8 cellular contexts compared by ENCODE assay signal in genomic region chr5:88680253-88681132, GRCh38.
DNase-seq lines count a peak whose midpoint lies in the region; ATAC-seq and TF ChIP-seq lines count a peak whose summit lies in the region.

No MANE protein-coding gene starts in this region.

- TF ChIP-seq CTCF in type B pancreatic cell (conservative IDR thresholded peaks at IDR 0.05) = peak; percentile 100

- H3K4me3 ChIP-seq in HUES48 (ENCODE audit: low read depth, low read length) (peak overlapping the region; percentile 51), SK-N-MC (peak overlapping the region; percentile 93)

- peaks cover 53% of the 10 kb centered on the region for H3K4me1 ChIP-seq in HUES48 (ENCODE audit: control insufficient read depth, insufficient read depth, low read length)

- peak overlapping the region; percentile 41 for H3K4me3 Mint-ChIP-seq in type B pancreatic cell

- ATAC-seq in GM21447 (IDR thresholded peaks at IDR 0.05; ENCODE audit: unreplicated experiment) (peak; percentile 60), Right ventricle myocardium superior (ENCODE audit: poor library complexity) (peak; percentile 92)

- H3K27ac ChIP-seq in HUES48 (ENCODE audit: low read depth, low read length) (no peak overlapping the region), SK-N-MC (no peak overlapping the region)

- intact Hi-C loops in Right ventricle myocardium superior (cut with DNase I) = no loop called here

- DNase-seq in DMS53 treated with DMSO at 0.1 percent for 48 hours (lab: John Stamatoyannopoulos, UW; ENCODE audit: unreplicated experiment) = peak; percentile 73
- DNase-seq in SK-N-MC (ENCODE audit: low read depth, low spot score) = no peak
- DNase-seq in activated naive CD4-positive, alpha-beta T cell treated with Interleukin-2 at 50 U/mL for 16 hours = peak; percentile 79
- peak; percentile 81 for DNase-seq in Right ventricle myocardium superior
- DNase-seq in pons (ENCODE audit: low spot score) = peak; percentile 71
- DNase-seq in type B pancreatic cell (ENCODE audit: extremely low spot score, unreplicated experiment) = no peak

- H3K4me1 Mint-ChIP-seq in type B pancreatic cell (ENCODE audit: unreplicated experiment) = peaks cover 6% of the 10 kb centered on the region

- H3K9ac ChIP-seq in HUES48 (ENCODE audit: low read depth, low read length) = no peak overlapping the region; the same call in 1 of the 2 replicates
- H3K9ac ChIP-seq in SK-N-MC (ENCODE audit: insufficient read length) = peak overlapping the region; percentile 64

- H3K27me3 Mint-ChIP-seq in type B pancreatic cell = peaks cover 97% of the 10 kb centered on the region

- H3K27ac Mint-ChIP-seq in type B pancreatic cell = no peak overlapping the region

- H3K36me3 Mint-ChIP-seq in type B pancreatic cell = no peaks in the 10 kb centered on the region

- H3K9me3 ChIP-seq in HUES48 (ENCODE audit: control insufficient read depth, insufficient read depth, low read length) (no peaks in the 10 kb centered on the region), SK-N-MC (ENCODE audit: low read depth, low read length) (no peaks in the 10 kb centered on the region)

- no peaks in the 10 kb centered on the region for H3K36me3 ChIP-seq in HUES48 (ENCODE audit: control insufficient read depth, insufficient read depth, low read length)
- H3K36me3 ChIP-seq in SK-N-MC (ENCODE audit: insufficient read depth, low read length) = no peaks in the 10 kb centered on the region

- no peaks in the 10 kb centered on the region for H3K9me3 Mint-ChIP-seq in type B pancreatic cell

- H3K27me3 ChIP-seq in HUES48 (ENCODE audit: control insufficient read depth, insufficient read depth, low read length) = peaks cover 99% of the 10 kb centered on the region

Comparison
In these comparisons a context has a peak if more than half of its experiments do, and no peak if none do; other contexts are left out.
1. DNase-seq: peak in DMS53 treated with DMSO at 0.1 percent for 48 hours (single experiment), activated naive CD4-positive, alpha-beta T cell treated with Interleukin-2 at 50 U/mL for 16 hours (single experiment), Right ventricle myocardium superior (single experiment) and pons (single experiment); none in SK-N-MC (single experiment) and type B pancreatic cell (single experiment).